ENCODE assay signal across 8 cellular contexts in the genomic region with DNA sequence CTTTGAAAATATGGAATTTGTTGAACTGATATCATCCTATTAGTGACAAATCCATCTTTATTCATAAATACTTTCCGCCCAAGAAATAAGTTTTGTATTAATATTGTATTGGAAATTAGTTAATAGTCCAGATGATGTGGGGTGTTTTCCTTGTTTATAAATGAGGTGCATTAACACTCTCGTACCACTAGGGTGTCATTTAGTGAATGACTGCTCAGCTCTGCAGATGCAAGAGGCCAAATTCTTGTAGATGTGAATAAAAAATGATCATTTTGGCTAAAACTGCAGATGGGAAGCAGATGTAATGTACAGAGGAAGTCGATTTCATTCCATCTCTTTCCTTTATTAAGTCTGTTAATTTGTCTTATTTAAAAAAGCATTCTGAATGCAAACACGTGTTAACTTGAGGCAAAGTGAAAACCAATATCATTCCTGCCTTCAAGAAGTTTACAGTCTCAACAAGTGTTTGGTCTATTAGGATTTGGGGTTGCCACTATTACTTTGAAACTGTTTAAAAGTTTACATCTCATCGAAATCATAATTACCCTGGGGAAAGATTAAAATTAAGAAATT.
DNase-seq lines count a peak whose midpoint lies in the region; ATAC-seq and TF ChIP-seq lines count a peak whose summit lies in the region.

No MANE protein-coding gene starts in this region.

- H3K36me3 ChIP-seq in OCI-LY7 (ENCODE audit: insufficient read depth, low read length): no peaks in the 10 kb centered on the region
- no peaks in the 10 kb centered on the region for H3K36me3 ChIP-seq in naive thymus-derived CD4-positive, alpha-beta T cell (ENCODE audit: control insufficient read depth in 2 of 3, insufficient read depth in 3 of 3, low read length in 3 of 3)

- H3K27ac ChIP-seq in OCI-LY7 (ENCODE audit: low read depth, low read length, poor library complexity, severe bottlenecking): no peak overlapping the region
- no peak overlapping the region for H3K27ac ChIP-seq in naive thymus-derived CD4-positive, alpha-beta T cell (ENCODE audit: low read depth, low read length)

- POLR2A ChIA-PET in OCI-LY7 (lab: Charles Lee): interaction anchor here (1.5 kb wide), 1 partner anchor 16 kb away, joined by 4 read pairs; no protein-coding TSS in a partner anchor
- POLR2A ChIA-PET in naive thymus-derived CD4-positive, alpha-beta T cell (lab: Charles Lee): no interaction called here

- CTCF ChIA-PET in OCI-LY7 (lab: Charles Lee; ENCODE audit: unreplicated experiment): no interaction called here
- CTCF ChIA-PET in naive thymus-derived CD4-positive, alpha-beta T cell (lab: Charles Lee): no interaction called here

- no TSS peak for BruUV-seq in OCI-LY7 (replicated peaks; lab: Mats Ljungman, UMichigan)

- ATAC-seq in naive thymus-derived CD4-positive, alpha-beta T cell: no peak
- ATAC-seq in HG02852 (IDR thresholded peaks at IDR 0.05; ENCODE audit: unreplicated experiment): no peak
- ATAC-seq in HG03457 (IDR thresholded peaks at IDR 0.05; ENCODE audit: unreplicated experiment): no peak
- ATAC-seq in GM19455 (IDR thresholded peaks at IDR 0.05; ENCODE audit: unreplicated experiment): no peak

- intact Hi-C loops in OCI-LY7 (cut with micrococcal nuclease; ENCODE audit: unreplicated experiment): no loop called here
- intact Hi-C loops in naive thymus-derived CD4-positive, alpha-beta T cell (cut with micrococcal nuclease): loop anchor here in 1 of 2 donors (10.0 kb wide), 1 partner anchor 899 kb away; the partner anchor contains the start of gene ANAPC4

- H3K36me3 Mint-ChIP-seq in naive thymus-derived CD4-positive, alpha-beta T cell: peaks cover 0 to 8% (median 0%) of the 10 kb centered on the region in 5 donors

- H3K4me3 ChIP-seq in GM12875 (ENCODE audit: low read depth, low read length) (no peak overlapping the region), OCI-LY7 (ENCODE audit: low read depth, low read length, poor library complexity, severe bottlenecking) (no peak overlapping the region)
- H3K4me3 ChIP-seq in naive thymus-derived CD4-positive, alpha-beta T cell (ENCODE audit: low read length): no peak overlapping the region

- no peak overlapping the region for H2AFZ ChIP-seq in OCI-LY7 (ENCODE audit: low read length)

- H3K27ac Mint-ChIP-seq in naive thymus-derived CD4-positive, alpha-beta T cell: no peak overlapping the region

- no peaks in the 10 kb centered on the region for H4K20me1 ChIP-seq in OCI-LY7 (ENCODE audit: insufficient read depth, low read length)

- H3K79me2 ChIP-seq in OCI-LY7 (ENCODE audit: insufficient read depth, low read depth, low read length): no peaks in the 10 kb centered on the region

- no peaks in the 10 kb centered on the region for H3K9me2 ChIP-seq in OCI-LY7 (ENCODE audit: insufficient read depth, low read length)

- peak; percentile 42; the same call in 1 of the 2 replicates for TF ChIP-seq CTCF in GM12875 (IDR thresholded peaks at IDR 0.05; ENCODE audit: borderline replicate concordance, insufficient read depth, low read depth, low read length)
- peak; percentile 80 for TF ChIP-seq CTCF in OCI-LY7 (conservative IDR thresholded peaks at IDR 0.05; ENCODE audit: low read length)

- no peak overlapping the region for H3K4me3 Mint-ChIP-seq in naive thymus-derived CD4-positive, alpha-beta T cell

- H3K9me3 Mint-ChIP-seq in naive thymus-derived CD4-positive, alpha-beta T cell: peaks cover 0 to 7% (median 0%) of the 10 kb centered on the region in 11 donors

- H3K4me1 ChIP-seq in OCI-LY7 (ENCODE audit: insufficient read depth, low read length, poor library complexity, severe bottlenecking): peaks cover 6% of the 10 kb centered on the region
- no peaks in the 10 kb centered on the region for H3K4me1 ChIP-seq in naive thymus-derived CD4-positive, alpha-beta T cell (ENCODE audit: control insufficient read depth in 2 of 2, insufficient read depth in 2 of 2, low read length in 2 of 2)

- peaks cover 3% of the 10 kb centered on the region in 2 donors for H3K27me3 ChIP-seq in naive thymus-derived CD4-positive, alpha-beta T cell (ENCODE audit: control insufficient read depth in 2 of 2, insufficient read depth in 2 of 2, low read length in 2 of 2)

- H3K4me1 Mint-ChIP-seq in naive thymus-derived CD4-positive, alpha-beta T cell: peaks cover 9 to 20% (median 17%) of the 10 kb centered on the region in 7 donors

- no peak overlapping the region for H3K4me2 ChIP-seq in OCI-LY7 (ENCODE audit: low read length)

- peaks cover 49 to 71% (median 63%) of the 10 kb centered on the region in 5 donors for H3K27me3 Mint-ChIP-seq in naive thymus-derived CD4-positive, alpha-beta T cell

- DNase-seq in 8988T: peak; percentile 35
- DNase-seq in OCI-LY7 (ENCODE audit: low spot score): peak; percentile 28
- DNase-seq in foreskin melanocyte: peak; percentile 9
- DNase-seq in naive thymus-derived CD4-positive, alpha-beta T cell: no peak

- no peaks in the 10 kb centered on the region for H3K9me3 ChIP-seq in OCI-LY7 (ENCODE audit: low read length)
- no peaks in the 10 kb centered on the region for H3K9me3 ChIP-seq in naive thymus-derived CD4-positive, alpha-beta T cell (ENCODE audit: control insufficient read depth in 2 of 3, low read length in 3 of 3)

Comparison
In these comparisons a context has a peak if more than half of its experiments do, and no peak if none do; other contexts are left out.
1. DNase-seq: peak in 8988T (single experiment), OCI-LY7 (single experiment) and foreskin melanocyte (single experiment); none in naive thymus-derived CD4-positive, alpha-beta T cell (0 of 9).